In genomic region chr5:169512385-169512784, GRCh38 we compare ENCODE assay signal across 18 cellular contexts.
A peak's percentile ranks its signal among the peaks of the same experiment; 100 is the strongest.
DNase-seq lines count a peak whose midpoint lies in the region; ATAC-seq, FAIRE-seq and TF ChIP-seq lines count a peak whose summit lies in the region.
"Had no signal": no experiment of that assay in that cellular context is flagged by ENCODE, and none has a peak within 500 bp of the region (broad histone marks: within the 10 kb centered on the region; RNA-seq: fewer than 3 reads in every experiment).

No MANE protein-coding gene starts in this region.

- no peak for TF ChIP-seq POLR2A in GM12878 (IDR thresholded peaks at IDR 0.05; ENCODE audit: low read depth, low read length)

- H3K36me3 ChIP-seq in GM12878 (ENCODE audit: control insufficient read depth in 2 of 2, insufficient read depth in 2 of 2, low read length in 1 of 2) (no peaks in the 10 kb centered on the region), A673 (ENCODE audit: insufficient read depth, low read length, poor library complexity, severe bottlenecking) (no peaks in the 10 kb centered on the region)
- H3K36me3 ChIP-seq: BLaER1 treated with 17β-estradiol and CSF1 and Interleukin-3, amounts not matched to agents 10 nM and 100 nM; HAP-1 had no signal

- no peaks in the 10 kb centered on the region for H3K27me3 Mint-ChIP-seq in stimulated activated memory B cell treated with anti-CD40 and anti-IgM and Interleukin-4, amounts not matched to agents 10 μg/mL and 1 μg/mL and 100 μg/mL, for 72 hours

- CTCF ChIA-PET in HEK293T (lab: Yijun Ruan, JAX): no interaction called here
- CTCF ChIA-PET in GM12878 (lab: Yijun Ruan, JAX): no interaction called here
- CTCF ChIA-PET in A673 (lab: Charles Lee): no interaction called here

- RAD21 ChIA-PET in GM12878 (lab: Charles Lee; ENCODE audit: unreplicated experiment): no interaction called here

- DNase-seq in NCI-H82 (lab: John Stamatoyannopoulos, UW): peak; percentile 13
- no peak for DNase-seq in NCI-H82 treated with DMSO at 0.1 percent for 48 hours (lab: John Stamatoyannopoulos, UW; ENCODE audit: unreplicated experiment)
- peak; percentile 36 for DNase-seq in HEK293T (ENCODE audit: extremely low spot score)
- DNase-seq in GM12878 (ENCODE audit: low read depth, low spot score): no peak
- no peak for DNase-seq in A673 (ENCODE audit: low spot score)
- DNase-seq: 8988T; ACHN; CD4-positive, CD25-positive, alpha-beta regulatory T cell; DMS79; GOT3 had no signal

- TF ChIP-seq CTCF in GM12878 (IDR thresholded peaks at IDR 0.05 in 2 of 3, conservative IDR thresholded peaks at IDR 0.05 in 1 of 3; ENCODE audit: control insufficient read depth in 2 of 3, extremely low read depth in 1 of 3, insufficient read depth in 1 of 3, low read depth in 3 of 3, low read length in 3 of 3) (no peak), A673 (conservative IDR thresholded peaks at IDR 0.05; ENCODE audit: low read depth, low read length) (no peak)

- H3K27me3 ChIP-seq in GM12878 (replicated peaks in 1 of 2; ENCODE audit: control insufficient read depth in 2 of 2, insufficient read depth in 2 of 2, low read length in 1 of 2) (no peaks in the 10 kb centered on the region; a peak in 1 of 4 replicates), A673 (replicated peaks; ENCODE audit: insufficient read depth, low read depth, low read length, poor library complexity) (peaks cover 6% of the 10 kb centered on the region)
- H3K27me3 ChIP-seq: BLaER1 treated with 17β-estradiol and CSF1 and Interleukin-3, amounts not matched to agents 10 nM and 100 nM had no signal

- TF ChIP-seq EP300 in GM12878 (IDR thresholded peaks at IDR 0.05; ENCODE audit: borderline replicate concordance in 1 of 2, control insufficient read depth in 1 of 2, low read depth in 2 of 2, low read length in 2 of 2): no peak

- 46% methylated on average over 4 of the region's 4 CpGs for WGBS in GM12878 (ENCODE audit: insufficient coverage, insufficient replicate concordance, low lambda C conversion rate, missing lambda C conversion rate)

- H3K4me3 Mint-ChIP-seq in stimulated activated memory B cell treated with anti-CD40 and anti-IgM and Interleukin-4, amounts not matched to agents 10 μg/mL and 1 μg/mL and 100 μg/mL, for 72 hours: no peak overlapping the region
- H3K4me3 Mint-ChIP-seq: CD4-positive, CD25-positive, alpha-beta regulatory T cell; IgD-negative memory B cell had no signal

- no peaks in the 10 kb centered on the region for H3K4me1 Mint-ChIP-seq in stimulated activated memory B cell treated with anti-CD40 and anti-IgM and Interleukin-4, amounts not matched to agents 10 μg/mL and 1 μg/mL and 100 μg/mL, for 72 hours
- H3K4me1 Mint-ChIP-seq: CD4-positive, CD25-positive, alpha-beta regulatory T cell; IgD-negative memory B cell had no signal

- H4K20me1 ChIP-seq in GM12878 (ENCODE audit: control insufficient read depth, insufficient read depth): no peaks in the 10 kb centered on the region
- H4K20me1 ChIP-seq: BLaER1 treated with 17β-estradiol and CSF1 and Interleukin-3, amounts not matched to agents 10 nM and 100 nM had no signal

- H3K4me3 ChIP-seq in GM12878 (no peak overlapping the region), A673 (ENCODE audit: low read depth, low read length, poor library complexity, severe bottlenecking) (no peak overlapping the region)
- H3K4me3 ChIP-seq: BLaER1 treated with 17β-estradiol and CSF1 and Interleukin-3, amounts not matched to agents 10 nM and 100 nM; HAP-1 had no signal

- H3K9ac ChIP-seq in GM12878 (ENCODE audit: control insufficient read depth, insufficient read depth, low read length): no peak overlapping the region
- H3K9ac ChIP-seq: BLaER1 treated with 17β-estradiol and CSF1 and Interleukin-3, amounts not matched to agents 10 nM and 100 nM; KMS-11 had no signal

- TF ChIP-seq RAD21 in GM12878 (IDR thresholded peaks at IDR 0.05; ENCODE audit: insufficient read depth, low read depth, low read length): no peak

- no peak overlapping the region for H3K27ac Mint-ChIP-seq in stimulated activated memory B cell treated with anti-CD40 and anti-IgM and Interleukin-4, amounts not matched to agents 10 μg/mL and 1 μg/mL and 100 μg/mL, for 72 hours
- H3K27ac Mint-ChIP-seq: CD4-positive, CD25-positive, alpha-beta regulatory T cell had no signal

- no peaks in the 10 kb centered on the region for H3K9me3 Mint-ChIP-seq in stimulated activated memory B cell treated with anti-CD40 and anti-IgM and Interleukin-4, amounts not matched to agents 10 μg/mL and 1 μg/mL and 100 μg/mL, for 72 hours
- H3K9me3 Mint-ChIP-seq: IgD-negative memory B cell had no signal

- in situ Hi-C loops in GM12878 (cut with MboI): no loop called here

- no peaks in the 10 kb centered on the region for H3K9me3 ChIP-seq in GM12878 (replicated peaks; ENCODE audit: control insufficient read depth, insufficient read depth, low read length)
- no peaks in the 10 kb centered on the region for H3K9me3 ChIP-seq in A673 (ENCODE audit: low read depth, low read length, poor library complexity, severe bottlenecking)
- H3K9me3 ChIP-seq: HAP-1 had no signal

- FAIRE-seq in GM12878 (lab: Jason Lieb, UNC): no peak
- FAIRE-seq: GM12891 had no signal

- intact Hi-C loops in GM12878 (cut with micrococcal nuclease; ENCODE audit: unreplicated experiment) (no loop called here), A673 (cut with micrococcal nuclease; ENCODE audit: unreplicated experiment) (no loop called here)

- H3K36me3 Mint-ChIP-seq in stimulated activated memory B cell treated with anti-CD40 and anti-IgM and Interleukin-4, amounts not matched to agents 10 μg/mL and 1 μg/mL and 100 μg/mL, for 72 hours: no peaks in the 10 kb centered on the region
- H3K36me3 Mint-ChIP-seq: CD4-positive, CD25-positive, alpha-beta regulatory T cell; IgD-negative memory B cell had no signal

- H3K79me2 ChIP-seq in GM12878 (ENCODE audit: control insufficient read depth, insufficient read depth, low read length): no peaks in the 10 kb centered on the region

- SMC1A ChIA-PET in GM12878 (lab: Charles Lee; ENCODE audit: uncharacterized antibody, unreplicated experiment): no interaction called here

- BruUV-seq in GM12878 (replicated peaks; lab: Mats Ljungman, UMichigan) (no TSS peak), A673 (replicated peaks; lab: Mats Ljungman, UMichigan) (no TSS peak)

- no peaks in the 10 kb centered on the region for H3K4me1 ChIP-seq in GM12878 (ENCODE audit: control insufficient read depth, insufficient read depth, low read length)
- H3K4me1 ChIP-seq in A673 (ENCODE audit: insufficient read depth, low read length, poor library complexity, severe bottlenecking): no peaks in the 10 kb centered on the region
- H3K4me1 ChIP-seq: HAP-1 had no signal

- POLR2A ChIA-PET in HEK293T (lab: Yijun Ruan, JAX) (no interaction called here), GM12878 (lab: Charles Lee) (no interaction called here), A673 (lab: Charles Lee; ENCODE audit: low non-redundant PET) (no interaction called here)

- H2AFZ ChIP-seq in GM12878 (ENCODE audit: control insufficient read depth, low read depth, low read length): no peak overlapping the region

- H3K4me2 ChIP-seq in GM12878 (ENCODE audit: control insufficient read depth, insufficient read depth): no peak overlapping the region
- H3K4me2 ChIP-seq: BLaER1 treated with 17β-estradiol and CSF1 and Interleukin-3, amounts not matched to agents 10 nM and 100 nM; KMS-11 had no signal

- H3K27ac ChIP-seq in GM12878 (ENCODE audit: control insufficient read depth, insufficient read depth) (no peak overlapping the region), A673 (ENCODE audit: low read depth, low read length, poor library complexity, severe bottlenecking) (no peak overlapping the region)
- H3K27ac ChIP-seq: BLaER1 treated with 17β-estradiol and CSF1 and Interleukin-3, amounts not matched to agents 10 nM and 100 nM; HL-60; KMS-11 had no signal

- peak; percentile 52; the same call in 2 of the 3 replicates for ATAC-seq in GM12878
- peak; percentile 27 for ATAC-seq in stimulated activated memory B cell treated with anti-CD40 and anti-IgM and Interleukin-4, amounts not matched to agents 10 μg/mL and 1 μg/mL and 100 μg/mL, for 72 hours
- no peak for ATAC-seq in GM21717 (IDR thresholded peaks at IDR 0.05; ENCODE audit: unreplicated experiment)

TF ChIP-seq in HEK293T, 16 proteins besides CTCF, POLR2A, EP300 and RAD21 (continues in another document):
- TF ChIP-seq ELF4 (IDR thresholded peaks at IDR 0.05): no peak
- TF ChIP-seq FOXA1 (IDR thresholded peaks at IDR 0.05): no peak
- no peak for TF ChIP-seq HDGF (IDR thresholded peaks at IDR 0.05; ENCODE audit: borderline replicate concordance)
- TF ChIP-seq ARNT (IDR thresholded peaks at IDR 0.05): no peak
- TF ChIP-seq PKNOX1 (IDR thresholded peaks at IDR 0.05): no peak
- TF ChIP-seq CTBP1 (IDR thresholded peaks at IDR 0.05; ENCODE audit: borderline replicate concordance): no peak
- TF ChIP-seq SP1 (IDR thresholded peaks at IDR 0.05): no peak
- TF ChIP-seq SUZ12 (IDR thresholded peaks at IDR 0.05): no peak

TF ChIP-seq in GM12878, 131 proteins besides CTCF, POLR2A, EP300 and RAD21 (continues in another document):
- TF ChIP-seq SREBF2 (IDR thresholded peaks at IDR 0.05; ENCODE audit: low read length): no peak
- no peak for TF ChIP-seq POLR2AphosphoS2 (IDR thresholded peaks at IDR 0.05; ENCODE audit: low read depth, low read length)
- TF ChIP-seq HCFC1 (IDR thresholded peaks at IDR 0.05; ENCODE audit: low read length): no peak
- TF ChIP-seq PRDM15 (CRISPR knock-in tag; IDR thresholded peaks at IDR 0.05): no peak
- no peak for TF ChIP-seq MTA2 (IDR thresholded peaks at IDR 0.05; ENCODE audit: low read depth)

Comparison
In these comparisons a context has a peak if more than half of its experiments do, and no peak if none do; other contexts are left out.
1. DNase-seq: peak in NCI-H82 (single experiment) and HEK293T (single experiment); none in NCI-H82 treated with DMSO at 0.1 percent for 48 hours (single experiment), GM12878 (single experiment) and A673 (single experiment).